ENCODE assay signal across 9 cellular contexts in the genomic region with DNA sequence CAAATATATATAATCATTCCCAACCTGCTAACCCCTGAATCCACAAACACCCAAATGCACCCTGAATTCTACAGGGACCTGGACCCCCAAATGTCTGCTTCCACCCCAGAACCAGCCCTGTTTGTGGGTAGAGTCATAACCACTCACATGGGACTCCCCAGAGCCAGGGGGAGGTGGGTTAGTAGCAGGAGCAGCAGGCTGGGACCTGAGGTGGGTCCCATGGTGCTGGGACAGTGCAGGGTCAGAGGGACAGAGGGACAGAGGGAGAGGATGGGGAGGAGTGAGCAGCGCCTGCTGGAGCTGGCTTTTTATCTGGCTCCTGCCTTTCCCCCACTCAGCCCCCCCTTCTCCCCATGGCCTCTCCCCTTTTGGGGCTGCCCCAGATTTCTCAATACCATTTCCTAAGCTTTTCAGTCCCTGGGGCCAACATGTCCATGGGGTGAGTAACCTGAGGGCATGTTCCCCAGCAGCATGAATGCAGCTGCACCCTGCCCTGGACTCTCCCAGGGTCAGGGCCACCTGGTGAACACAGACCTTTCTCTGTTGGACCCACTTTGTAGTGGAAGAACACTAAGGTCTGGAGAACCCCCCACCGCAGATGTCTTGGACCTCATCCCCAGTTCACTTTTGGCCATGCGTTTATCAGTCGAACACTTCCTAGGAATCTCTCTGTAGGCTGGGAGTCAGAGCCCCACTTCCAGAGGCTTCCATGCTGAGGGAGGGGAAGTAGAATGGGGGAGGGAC. TPM values are rescaled to one million over a fixed set of nuclear protein-coding genes. Genes with fewer than 3 reads are reported as not detected.
A peak's percentile ranks its signal among the peaks of the same experiment; 100 is the strongest.
DNase-seq lines count a peak whose midpoint lies in the region; ATAC-seq and TF ChIP-seq lines count a peak whose summit lies in the region.
"Had no signal": no experiment of that assay in that cellular context is flagged by ENCODE, and none has a peak within 500 bp of the region (broad histone marks: within the 10 kb centered on the region; RNA-seq: fewer than 3 reads in every experiment).

Gene C3, minus strand, starts transcription at position 282 of the 744 bp plus-strand sequence. Its CDS starts 61 bp downstream, at position 221.

- intact Hi-C loops in esophagus squamous epithelium (cut with DNase I) = no loop called here

- H3K27ac Mint-ChIP-seq in nephron (peak within 1 kb of the TSS; percentile 46 to 70 (median 47)), H9 (peak within 1 kb of the TSS in 1 of 3 experiments; percentile 84; a peak in 2 of 7 replicates)
- H3K27ac Mint-ChIP-seq: activated CD8-positive, alpha-beta memory T cell treated with anti-CD3 and anti-CD28 coated beads, Interleukin-2, amount 10 ng/mL, durations not matched to agents 7 days and 5 days had no signal

- H3K4me2 ChIP-seq in H9 (ENCODE audit: insufficient read depth, insufficient read length, low read length) = no peak within 1 kb of the TSS

- no peak within 1 kb of the TSS for H2BK15ac ChIP-seq in H9 (ENCODE audit: low read depth, low read length)

- no peak within 1 kb of the TSS for H4K8ac ChIP-seq in H9 (replicated peaks; ENCODE audit: insufficient read length, low read depth, low read length)

- no peak within 1 kb of the TSS for H2AFZ ChIP-seq in H9 (ENCODE audit: low read length)

- H3K4me3 ChIP-seq in esophagus squamous epithelium = peak within 1 kb of the TSS in 2 of 4 donors; percentile 29 to 57

- H3K4me1 Mint-ChIP-seq in nephron (peaks cover 11% of the 10 kb centered on the region), H9 (peaks cover 6 to 44% of the 10 kb centered on the region in 2 experiments)

- H3K14ac ChIP-seq in H9 (ENCODE audit: insufficient read depth, low read length) = no peak within 1 kb of the TSS

- no peak within 1 kb of the TSS for H2BK20ac ChIP-seq in H9 (ENCODE audit: low read depth, low read length, poor library complexity, severe bottlenecking)

- TF ChIP-seq POLR2A in esophagus squamous epithelium (IDR thresholded peaks at IDR 0.05) = peak in 1 of 4 donors; percentile 27

- no peak within 1 kb of the TSS for H3K9ac ChIP-seq in H9 (ENCODE audit: extremely low read depth, insufficient read length, low read length)

- H3K36me3 ChIP-seq in esophagus squamous epithelium = no peaks in the 10 kb centered on the region

- DNase-seq in AG20443 (ENCODE audit: low spot score) (peak; percentile 88), NOMO-1 (lab: John Stamatoyannopoulos, UW; ENCODE audit: unreplicated experiment in 2 of 2) (peak; percentile 39 to 72), esophagus squamous epithelium (lab: John Stamatoyannopoulos, UW) (no peak), H9 (no peak), DMS153 treated with DMSO at 0.1 percent for 48 hours (lab: John Stamatoyannopoulos, UW; ENCODE audit: unreplicated experiment) (no peak)
- DNase-seq in activated CD4-positive, alpha-beta T cell treated with anti-CD3 and anti-CD28 coated beads, Interleukin-2, amount 50 U/mL, for 1 hour = no peak
- DNase-seq: activated CD8-positive, alpha-beta memory T cell treated with anti-CD3 and anti-CD28 coated beads, Interleukin-2, amount 10 ng/mL, durations not matched to agents 7 days and 5 days had no signal

- H4K5ac ChIP-seq in H9 (ENCODE audit: insufficient read length, low read depth, low read length) = no peak within 1 kb of the TSS

- H3K4ac ChIP-seq in H9 (ENCODE audit: low read depth, low read length) = no peak within 1 kb of the TSS

- H3K27me3 ChIP-seq in esophagus squamous epithelium = peaks cover 0 to 5% (median 0%) of the 10 kb centered on the region in 4 donors
- H3K27me3 ChIP-seq in H9 (ENCODE audit: insufficient read depth, low read length) = no peaks in the 10 kb centered on the region

- no peak within 1 kb of the TSS for H2BK120ac ChIP-seq in H9 (ENCODE audit: low read depth, low read length, poor library complexity, severe bottlenecking)

- H3K9me3 Mint-ChIP-seq in nephron (peaks cover 5% of the 10 kb centered on the region), H9 (peaks cover 4 to 6% of the 10 kb centered on the region in 2 experiments; a peak in 4 of 5 replicates)

- no peak within 1 kb of the TSS for H2BK12ac ChIP-seq in H9 (ENCODE audit: insufficient read length, low read depth, low read length)

- ATAC-seq in HG03039 (IDR thresholded peaks at IDR 0.05; ENCODE audit: unreplicated experiment) = no peak
- ATAC-seq: activated CD8-positive, alpha-beta memory T cell treated with anti-CD3 and anti-CD28 coated beads, Interleukin-2, amount 10 ng/mL, durations not matched to agents 7 days and 5 days had no signal

- H2BK5ac ChIP-seq in H9 (ENCODE audit: insufficient read length, low read length) = no peak within 1 kb of the TSS

- H2AK5ac ChIP-seq in H9 (ENCODE audit: insufficient read length, low read length) = no peak within 1 kb of the TSS

- TF ChIP-seq CTCF in esophagus squamous epithelium (IDR thresholded peaks at IDR 0.05) (no peak), nephron (IDR thresholded peaks at IDR 0.05; ENCODE audit: unreplicated experiment in 3 of 3) (no peak), H9 (conservative IDR thresholded peaks at IDR 0.05) (no peak)

- no peaks in the 10 kb centered on the region for H3K9me3 ChIP-seq in esophagus squamous epithelium
- H3K9me3 ChIP-seq in H9 (ENCODE audit: control insufficient read depth, low read depth, low read length) = no peaks in the 10 kb centered on the region

- H3K4me1 ChIP-seq in esophagus squamous epithelium (peaks cover 0 to 48% (median 18%) of the 10 kb centered on the region in 3 donors), H9 (ENCODE audit: insufficient read depth, low read length) (no peaks in the 10 kb centered on the region; the same call in 1 of the 2 replicates)

- no peaks in the 10 kb centered on the region for H3K79me2 ChIP-seq in H9 (ENCODE audit: insufficient read depth, low read length)

- H3T11ph ChIP-seq in H9 (ENCODE audit: low read length) = no peak within 1 kb of the TSS

- H4K20me1 ChIP-seq in H9 (ENCODE audit: control insufficient read depth, insufficient read depth, insufficient read length) = no peaks in the 10 kb centered on the region

- H4K91ac ChIP-seq in H9 (ENCODE audit: insufficient read length, low read depth, low read length) = no peak within 1 kb of the TSS

- H3K23me2 ChIP-seq in H9 (ENCODE audit: insufficient read length, low read depth, low read length, poor library complexity, severe bottlenecking) = no peaks in the 10 kb centered on the region

- H3K79me1 ChIP-seq in H9 (ENCODE audit: insufficient read depth, low read depth, low read length, poor library complexity, severe bottlenecking) = no peaks in the 10 kb centered on the region

- 36 to 66% methylated on average over 3 to 4 of the region's 4 CpGs for WGBS in esophagus squamous epithelium, 2 donors
- WGBS in H9 (ENCODE audit: extremely low coverage, insufficient read length, low lambda C conversion rate) = no CpG with 5 or more reads among the region's 4 CpGs

- H3K56ac ChIP-seq in H9 (ENCODE audit: insufficient read length, low read depth, low read length) = no peak within 1 kb of the TSS

- no peak within 1 kb of the TSS for H3K18ac ChIP-seq in H9 (ENCODE audit: insufficient read length, low read depth, low read length)

- H3K27me3 Mint-ChIP-seq in nephron (ENCODE audit: low read depth) = peaks cover 16% of the 10 kb centered on the region
- peaks cover 4% of the 10 kb centered on the region for H3K27me3 Mint-ChIP-seq in H9 (ENCODE audit: low read depth)

- H3K23ac ChIP-seq in H9 (ENCODE audit: insufficient read length, low read depth, low read length) = no peak within 1 kb of the TSS

- peaks cover 6% of the 10 kb centered on the region for H3K36me3 Mint-ChIP-seq in nephron (ENCODE audit: low read depth)
- H3K36me3 Mint-ChIP-seq in H9 (ENCODE audit: insufficient read depth in 1 of 3, low read depth in 3 of 3) = peaks cover 0 to 4% (median 3%) of the 10 kb centered on the region in 3 experiments; a peak in 2 of 7 replicates
- H3K36me3 Mint-ChIP-seq: activated CD8-positive, alpha-beta memory T cell treated with anti-CD3 and anti-CD28 coated beads, Interleukin-2, amount 10 ng/mL, durations not matched to agents 7 days and 5 days had no signal

- no peak within 1 kb of the TSS for H3K4me3 Mint-ChIP-seq in nephron
- no peak within 1 kb of the TSS; a peak in 2 of 5 replicates for H3K4me3 Mint-ChIP-seq in H9
- H3K4me3 Mint-ChIP-seq: activated CD8-positive, alpha-beta memory T cell treated with anti-CD3 and anti-CD28 coated beads, Interleukin-2, amount 10 ng/mL, durations not matched to agents 7 days and 5 days had no signal

- peak within 1 kb of the TSS in 3 of 4 donors; percentile 17 to 65 (median 62) for H3K27ac ChIP-seq in esophagus squamous epithelium
- no peak within 1 kb of the TSS for H3K27ac ChIP-seq in H9 (ENCODE audit: insufficient read length, low read depth, low read length)

RNA-seq across cellular contexts. Expression of gene C3, which starts in this region (rescaled TPM):
- 100 to 1,000 TPM in 2 of 4 donors, 10 to 100 TPM in 2; 12.0 to 501 (median 189) TPM for total RNA-seq in esophagus squamous epithelium
- 4.9 and 5.9 TPM in 2 replicates for total RNA-seq in H9 (2021)

Comparison
In these comparisons a context has a peak if more than half of its experiments do, and no peak if none do; other contexts are left out.
1. DNase-seq: peak in AG20443 (single experiment) and NOMO-1 (2 of 2); none in esophagus squamous epithelium (single experiment), H9 (single experiment), activated CD4-positive, alpha-beta T cell treated with anti-CD3 and anti-CD28 coated beads, Interleukin-2, amount 50 U/mL, for 1 hour (single experiment) and DMS153 treated with DMSO at 0.1 percent for 48 hours (single experiment).